ENCODE assay signal across 8 cellular contexts in the genomic region with DNA sequence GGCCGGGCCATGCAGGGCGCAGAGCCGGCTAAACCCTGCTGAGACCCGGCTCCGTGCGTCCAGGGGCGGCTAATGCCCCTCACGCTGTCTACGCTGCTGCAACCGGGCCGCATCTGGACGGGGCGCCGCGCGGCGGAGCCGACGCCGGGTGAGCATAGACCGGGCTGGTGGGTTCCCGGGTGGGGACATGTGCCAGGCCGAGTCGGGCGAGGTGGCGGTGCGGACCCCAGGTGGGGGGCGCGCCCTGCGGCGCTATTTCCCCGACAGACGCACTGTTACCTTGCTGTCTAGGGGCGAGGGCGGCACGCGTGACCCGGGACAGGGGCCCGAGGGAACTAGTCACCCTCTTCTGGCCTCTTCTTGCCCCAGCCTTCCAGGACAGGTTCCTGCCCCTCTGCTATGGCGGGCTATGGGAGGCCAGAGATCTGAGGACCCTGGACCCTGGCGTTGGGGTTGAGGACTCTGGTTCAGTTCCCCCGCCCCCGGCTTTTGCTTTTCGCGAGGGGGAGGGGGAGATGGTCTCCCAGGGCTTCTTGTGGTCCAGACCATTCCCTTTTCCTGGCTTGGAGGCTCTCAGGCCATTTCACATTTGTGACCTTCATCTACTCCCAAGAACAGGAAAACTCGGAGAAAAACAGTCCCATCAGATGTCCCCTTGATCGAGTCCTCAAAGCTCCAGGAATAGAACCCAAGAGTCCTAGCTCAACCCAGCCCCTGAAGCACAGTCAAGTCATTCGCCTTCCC. TPM values are rescaled to one million over a fixed set of nuclear protein-coding genes. Genes with fewer than 3 reads are reported as not detected.
A peak's percentile ranks its signal among the peaks of the same experiment; 100 is the strongest.
DNase-seq lines count a peak whose midpoint lies in the region; ATAC-seq, FAIRE-seq and TF ChIP-seq lines count a peak whose summit lies in the region.

No MANE protein-coding gene starts in this region.

- no peaks in the 10 kb centered on the region for H3K36me3 Mint-ChIP-seq in activated CD8-positive, alpha-beta memory T cell treated with anti-CD3 and anti-CD28 coated beads, Interleukin-2, amount 10 ng/mL, durations not matched to agents 7 days and 5 days
- H3K36me3 Mint-ChIP-seq in activated T-helper 17 cell treated with anti-CD3 and anti-CD28 coated beads, Interleukin-2, amount 50 U/mL, for 72 hours (ENCODE audit: low read depth) = peaks cover 20% of the 10 kb centered on the region

- no peaks in the 10 kb centered on the region for H3K9me3 Mint-ChIP-seq in activated CD8-positive, alpha-beta memory T cell treated with anti-CD3 and anti-CD28 coated beads, Interleukin-2, amount 10 ng/mL, durations not matched to agents 7 days and 5 days (ENCODE audit: low read depth)
- no peaks in the 10 kb centered on the region for H3K9me3 Mint-ChIP-seq in activated T-helper 17 cell treated with anti-CD3 and anti-CD28 coated beads, Interleukin-2, amount 50 U/mL, for 72 hours

- peak overlapping the region; percentile 79 for H3K27ac Mint-ChIP-seq in activated CD8-positive, alpha-beta memory T cell treated with anti-CD3 and anti-CD28 coated beads, Interleukin-2, amount 10 ng/mL, durations not matched to agents 7 days and 5 days
- peak overlapping the region; percentile 83 for H3K27ac Mint-ChIP-seq in activated T-helper 17 cell treated with anti-CD3 and anti-CD28 coated beads, Interleukin-2, amount 50 U/mL, for 72 hours

- H3K4me1 Mint-ChIP-seq in activated CD8-positive, alpha-beta memory T cell treated with anti-CD3 and anti-CD28 coated beads, Interleukin-2, amount 10 ng/mL, durations not matched to agents 7 days and 5 days = peaks cover 9% of the 10 kb centered on the region
- peaks cover 6% of the 10 kb centered on the region for H3K4me1 Mint-ChIP-seq in activated T-helper 17 cell treated with anti-CD3 and anti-CD28 coated beads, Interleukin-2, amount 50 U/mL, for 72 hours

- peak; percentile 47 for DNase-seq in activated CD8-positive, alpha-beta memory T cell treated with anti-CD3 and anti-CD28 coated beads, Interleukin-2, amount 10 ng/mL, durations not matched to agents 7 days and 5 days
- DNase-seq in activated CD8-positive, alpha-beta memory T cell treated with anti-CD3 and anti-CD28 coated beads, Interleukin-2, amount 50 U/mL, for 4 hours = no peak
- no peak for DNase-seq in D721Med (ENCODE audit: insufficient read length, low spot score)
- DNase-seq in SKM-1 (lab: John Stamatoyannopoulos, UW; ENCODE audit: unreplicated experiment) = no peak

- peak overlapping the region; percentile 19 to 93 (median 86) for H3K27ac ChIP-seq in skin epidermis

- TF ChIP-seq CTCF in D721Med (IDR thresholded peaks at IDR 0.05; ENCODE audit: insufficient read depth, missing control alignments) = no peak

- no peaks in the 10 kb centered on the region for H3K27me3 Mint-ChIP-seq in activated CD8-positive, alpha-beta memory T cell treated with anti-CD3 and anti-CD28 coated beads, Interleukin-2, amount 10 ng/mL, durations not matched to agents 7 days and 5 days
- no peaks in the 10 kb centered on the region for H3K27me3 Mint-ChIP-seq in activated T-helper 17 cell treated with anti-CD3 and anti-CD28 coated beads, Interleukin-2, amount 50 U/mL, for 72 hours

- H3K4me3 ChIP-seq in iPS-11a (ENCODE audit: low read depth, low read length) = peak overlapping the region; percentile 63
- peak overlapping the region; percentile 55 to 92 (median 79) for H3K4me3 ChIP-seq in skin epidermis

- ATAC-seq in activated CD8-positive, alpha-beta memory T cell treated with anti-CD3 and anti-CD28 coated beads, Interleukin-2, amount 10 ng/mL, durations not matched to agents 7 days and 5 days = peak; percentile 67
- ATAC-seq in HG03432 (IDR thresholded peaks at IDR 0.05; ENCODE audit: unreplicated experiment) = peak; percentile 18
- peak; percentile 15 for ATAC-seq in activated T-helper 17 cell treated with anti-CD3 and anti-CD28 coated beads, Interleukin-2, amount 50 U/mL, for 72 hours (replicated peaks)

- CTCF ChIA-PET in activated CD8-positive, alpha-beta memory T cell treated with anti-CD3 and anti-CD28 coated beads, Interleukin-2, amount 10 ng/mL, durations not matched to agents 7 days and 5 days (lab: Charles Lee) = interaction anchor here (0.7 to 1.9 kb wide), 33 partner anchors 8 to 203 kb away, joined by 3 to 24 read pairs (median 6); partner anchors contain the start of genes CERCAM, CIZ1, COQ4 and DNM1

- FAIRE-seq in D721Med (lab: Jason Lieb, UNC) = no peak

- peak overlapping the region; percentile 79 for H3K4me3 Mint-ChIP-seq in activated CD8-positive, alpha-beta memory T cell treated with anti-CD3 and anti-CD28 coated beads, Interleukin-2, amount 10 ng/mL, durations not matched to agents 7 days and 5 days
- peak overlapping the region; percentile 87 for H3K4me3 Mint-ChIP-seq in activated T-helper 17 cell treated with anti-CD3 and anti-CD28 coated beads, Interleukin-2, amount 50 U/mL, for 72 hours

RNA-seq across cellular contexts. Expression of gene SLC27A4, which starts 0.5 kb away (rescaled TPM):
- total RNA-seq in activated CD8-positive, alpha-beta memory T cell treated with anti-CD3 and anti-CD28 coated beads, Interleukin-2, amount 10 ng/mL, durations not matched to agents 7 days and 5 days = 10 to 100 TPM; 19.3 to 26.1 TPM
- total RNA-seq in activated T-helper 17 cell treated with anti-CD3 and anti-CD28 coated beads, Interleukin-2, amount 50 U/mL, for 72 hours = 10 to 100 TPM in 1 of 2 donors, 1 to 10 TPM in 1; 7.7 to 22.3 TPM

RNA-seq across cellular contexts. Expression of gene COQ4, which starts 18.2 kb away (rescaled TPM):
- 10 to 100 TPM; 29.8 to 41.1 TPM for total RNA-seq in activated CD8-positive, alpha-beta memory T cell treated with anti-CD3 and anti-CD28 coated beads, Interleukin-2, amount 10 ng/mL, durations not matched to agents 7 days and 5 days
- 10 to 100 TPM; 30.8 to 44.4 TPM for total RNA-seq in activated T-helper 17 cell treated with anti-CD3 and anti-CD28 coated beads, Interleukin-2, amount 50 U/mL, for 72 hours

RNA-seq across cellular contexts. Expression of gene TRUB2, which starts 18.6 kb away (rescaled TPM):
- 10 to 100 TPM; 22.3 to 34.2 TPM for total RNA-seq in activated CD8-positive, alpha-beta memory T cell treated with anti-CD3 and anti-CD28 coated beads, Interleukin-2, amount 10 ng/mL, durations not matched to agents 7 days and 5 days
- total RNA-seq in activated T-helper 17 cell treated with anti-CD3 and anti-CD28 coated beads, Interleukin-2, amount 50 U/mL, for 72 hours = 10 to 100 TPM; 22.6 to 35.2 TPM

RNA-seq across cellular contexts. Expression of gene URM1, which starts 30.3 kb away (rescaled TPM):
- total RNA-seq in activated CD8-positive, alpha-beta memory T cell treated with anti-CD3 and anti-CD28 coated beads, Interleukin-2, amount 10 ng/mL, durations not matched to agents 7 days and 5 days = 10 to 100 TPM; 61.4 to 81.0 TPM
- 10 to 100 TPM; 41.4 to 83.5 TPM for total RNA-seq in activated T-helper 17 cell treated with anti-CD3 and anti-CD28 coated beads, Interleukin-2, amount 50 U/mL, for 72 hours

Comparison
In these comparisons a context has a peak if more than half of its experiments do, and no peak if none do; other contexts are left out.
1. ATAC-seq: peak in every context shown above with its lines; median percentile 67 in activated CD8-positive, alpha-beta memory T cell treated with anti-CD3 and anti-CD28 coated beads, Interleukin-2, amount 10 ng/mL, durations not matched to agents 7 days and 5 days; 18 in HG03432; 15 in activated T-helper 17 cell treated with anti-CD3 and anti-CD28 coated beads, Interleukin-2, amount 50 U/mL, for 72 hours.